Comparison of ENCODE assay signal across 33 cellular contexts in the genomic region with DNA sequence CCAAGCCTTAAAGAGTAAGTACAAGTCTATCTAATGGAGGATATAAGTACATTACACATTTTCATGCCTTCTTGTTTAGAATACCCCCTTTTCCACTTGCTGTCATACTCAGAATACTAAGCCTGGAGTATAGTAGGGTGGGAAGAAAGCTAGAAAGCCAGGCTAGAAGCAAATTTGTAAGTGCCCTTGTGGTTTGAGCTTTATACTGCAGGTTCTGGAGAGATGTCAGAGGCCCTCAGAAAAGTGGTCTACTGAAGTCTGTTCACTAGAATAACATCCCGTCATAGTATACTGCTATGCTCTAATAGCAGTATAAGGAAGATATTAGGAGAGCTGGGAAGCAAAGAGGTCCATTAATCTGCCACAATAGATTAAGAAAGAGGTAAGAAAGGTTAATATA.
"Had no signal": no experiment of that assay in that cellular context is flagged by ENCODE, and none has a peak within 500 bp of the region (broad histone marks: within the 10 kb centered on the region; RNA-seq: fewer than 3 reads in every experiment).

No MANE protein-coding gene starts in this region.

- H3K36me3 ChIP-seq: ascending aorta, breast epithelium, cardiac muscle cell, esophagus squamous epithelium had no signal

- H3K4me3 Mint-ChIP-seq: activated CD4-positive, alpha-beta memory T cell treated with anti-CD3 and anti-CD28 coated beads for 36 hours; activated CD4-positive, alpha-beta T cell treated with anti-CD3 and anti-CD28 coated beads for 36 hours; activated CD4-positive, alpha-beta T cell treated with anti-CD3 and anti-CD28 coated beads, Interleukin-2, amount 10 ng/mL, durations not matched to agents 24 days and 14 days; activated CD8-positive, alpha-beta memory T cell treated with anti-CD3 and anti-CD28 coated beads, Interleukin-2, amount 10 ng/mL, durations not matched to agents 7 days and 5 days; activated CD8-positive, alpha-beta T cell treated with anti-CD3 and anti-CD28 coated beads, Interleukin-2, amount 10 ng/mL, durations not matched to agents 7 days and 5 days; activated naive CD4-positive, alpha-beta T cell treated with anti-CD3 and anti-CD28 coated beads, Interleukin-2, amount 10 ng/mL, durations not matched to agents 7 days and 5 days; activated naive CD8-positive, alpha-beta T cell treated with anti-CD3 and anti-CD28 coated beads, Interleukin-2, amount 10 ng/mL, durations not matched to agents 7 days and 5 days; activated T-helper 1 cell treated with anti-CD3 and anti-CD28 coated beads, Interleukin-12 subunit alpha, Interleukin-12 subunit beta, Interleukin-2, Interleukin-4 antibody, amounts not matched to agents 30 ng/mL and 10 ng/mL and 1 ng/mL, durations not matched to agents 14 hours and 24 hours and 36 hours; brain; dendritic cell treated with granulocyte-macrophage colony-stimulating factor and Interleukin-4, amounts not matched to agents 40 ng/mL and 50 ng/mL, for 4 days; T-cell; T-helper 2 cell treated with Interferon-gamma antibody and Interleukin-4, amounts not matched to agents 5 μg/mL and 100 μg/mL, for 36 hours had no signal

- H3K27me3 ChIP-seq: ascending aorta, breast epithelium, cardiac muscle cell, esophagus squamous epithelium had no signal

- H3K9me3 ChIP-seq: ascending aorta, breast epithelium, esophagus squamous epithelium had no signal

- H3K36me3 Mint-ChIP-seq: activated CD4-positive, alpha-beta memory T cell treated with anti-CD3 and anti-CD28 coated beads for 36 hours; activated CD8-positive, alpha-beta memory T cell treated with anti-CD3 and anti-CD28 coated beads, Interleukin-2, amount 10 ng/mL, durations not matched to agents 7 days and 5 days; activated naive CD4-positive, alpha-beta T cell treated with anti-CD3 and anti-CD28 coated beads, Interleukin-2, amount 10 ng/mL, durations not matched to agents 7 days and 5 days; activated naive CD4-positive, alpha-beta T cell treated with anti-CD3 and anti-CD28 coated beads, Interleukin-2, amount 50 U/mL, for 72 hours; activated naive CD8-positive, alpha-beta T cell treated with anti-CD3 and anti-CD28 coated beads, Interleukin-2, amount 10 ng/mL, durations not matched to agents 7 days and 5 days; brain; T-cell had no signal

- H3K27ac Mint-ChIP-seq: activated CD4-positive, alpha-beta memory T cell treated with anti-CD3 and anti-CD28 coated beads for 36 hours; activated CD4-positive, alpha-beta T cell treated with anti-CD3 and anti-CD28 coated beads for 36 hours; activated CD4-positive, alpha-beta T cell treated with anti-CD3 and anti-CD28 coated beads, Interleukin-2, amount 10 ng/mL, durations not matched to agents 24 days and 14 days; activated CD8-positive, alpha-beta memory T cell treated with anti-CD3 and anti-CD28 coated beads, Interleukin-2, amount 10 ng/mL, durations not matched to agents 7 days and 5 days; activated CD8-positive, alpha-beta T cell treated with anti-CD3 and anti-CD28 coated beads, Interleukin-2, amount 10 ng/mL, durations not matched to agents 7 days and 5 days; activated naive CD4-positive, alpha-beta T cell treated with anti-CD3 and anti-CD28 coated beads, Interleukin-2, amount 10 ng/mL, durations not matched to agents 7 days and 5 days; activated naive CD4-positive, alpha-beta T cell treated with anti-CD3 and anti-CD28 coated beads, Interleukin-2, amount 50 U/mL, for 72 hours; activated naive CD8-positive, alpha-beta T cell treated with anti-CD3 and anti-CD28 coated beads, Interleukin-2, amount 10 ng/mL, durations not matched to agents 7 days and 5 days; activated T-helper 1 cell treated with anti-CD3 and anti-CD28 coated beads, Interleukin-12 subunit alpha, Interleukin-12 subunit beta, Interleukin-2, Interleukin-4 antibody, amounts not matched to agents 30 ng/mL and 10 ng/mL and 1 ng/mL, durations not matched to agents 14 hours and 24 hours and 36 hours; activated T-helper 2 cell treated with anti-CD3 and anti-CD28 coated beads, Interferon-gamma antibody, Interleukin-2, Interleukin-4, amounts not matched to agents 10 μg/mL and 5 μg/mL and 100 μg/mL, durations not matched to agents 14 hours and 24 hours and 36 hours; brain; dendritic cell treated with granulocyte-macrophage colony-stimulating factor and Interleukin-4, amounts not matched to agents 40 ng/mL and 50 ng/mL, for 4 days; T-cell; T-helper 17 cell; T-helper 2 cell treated with Interferon-gamma antibody and Interleukin-4, amounts not matched to agents 5 μg/mL and 100 μg/mL, for 36 hours had no signal

- ATAC-seq: activated CD4-positive, alpha-beta T cell treated with anti-CD3 and anti-CD28 coated beads for 36 hours; activated CD8-positive, alpha-beta memory T cell treated with anti-CD3 and anti-CD28 coated beads, Interleukin-2, amount 10 ng/mL, durations not matched to agents 7 days and 5 days; activated CD8-positive, alpha-beta T cell treated with anti-CD3 and anti-CD28 coated beads, Interleukin-2, amount 10 ng/mL, durations not matched to agents 7 days and 5 days; activated naive CD4-positive, alpha-beta T cell treated with anti-CD3 and anti-CD28 coated beads, Interleukin-2, amount 50 U/mL, for 72 hours; T-cell; T-helper 17 cell had no signal

- H3K27ac ChIP-seq: ascending aorta, breast epithelium, cardiac muscle cell, coronary artery, dorsolateral prefrontal cortex, epithelial cell of prostate, esophagus squamous epithelium had no signal

- H3K27me3 Mint-ChIP-seq: activated CD4-positive, alpha-beta T cell treated with anti-CD3 and anti-CD28 coated beads, Interleukin-2, amount 10 ng/mL, durations not matched to agents 24 days and 14 days; activated CD8-positive, alpha-beta memory T cell treated with anti-CD3 and anti-CD28 coated beads, Interleukin-2, amount 10 ng/mL, durations not matched to agents 7 days and 5 days; activated naive CD4-positive, alpha-beta T cell treated with anti-CD3 and anti-CD28 coated beads, Interleukin-2, amount 10 ng/mL, durations not matched to agents 7 days and 5 days; activated naive CD8-positive, alpha-beta T cell treated with anti-CD3 and anti-CD28 coated beads, Interleukin-2, amount 10 ng/mL, durations not matched to agents 7 days and 5 days; dendritic cell treated with granulocyte-macrophage colony-stimulating factor and Interleukin-4, amounts not matched to agents 40 ng/mL and 50 ng/mL, for 4 days had no signal

- H3K4me3 ChIP-seq: ascending aorta, breast epithelium, cardiac muscle cell, coronary artery, dorsolateral prefrontal cortex, esophagus squamous epithelium had no signal

- H3K4me1 Mint-ChIP-seq: activated CD4-positive, alpha-beta T cell treated with anti-CD3 and anti-CD28 coated beads for 36 hours; activated CD4-positive, alpha-beta T cell treated with anti-CD3 and anti-CD28 coated beads, Interleukin-2, amount 10 ng/mL, durations not matched to agents 24 days and 14 days; activated CD8-positive, alpha-beta memory T cell treated with anti-CD3 and anti-CD28 coated beads, Interleukin-2, amount 10 ng/mL, durations not matched to agents 7 days and 5 days; activated naive CD4-positive, alpha-beta T cell treated with anti-CD3 and anti-CD28 coated beads, Interleukin-2, amount 10 ng/mL, durations not matched to agents 7 days and 5 days; activated naive CD8-positive, alpha-beta T cell treated with anti-CD3 and anti-CD28 coated beads, Interleukin-2, amount 10 ng/mL, durations not matched to agents 7 days and 5 days; T-cell; T-helper 17 cell had no signal

- H3K4me1 ChIP-seq: ascending aorta, breast epithelium, esophagus squamous epithelium had no signal

- DNase-seq: activated CD4-positive, alpha-beta memory T cell treated with anti-CD3 and anti-CD28 coated beads for 36 hours; activated CD4-positive, alpha-beta T cell treated with anti-CD3 and anti-CD28 coated beads for 36 hours; activated CD4-positive, alpha-beta T cell treated with anti-CD3 and anti-CD28 coated beads, Interleukin-2, amount 10 ng/mL, durations not matched to agents 24 days and 14 days; activated CD4-positive, CD25-positive, alpha-beta regulatory T cell; activated CD4-positive, CD25-positive, alpha-beta regulatory T cell treated with anti-CD3 and anti-CD28 coated beads, Interleukin-2, amount 50 U/mL, for 72 hours; activated CD8-positive, alpha-beta memory T cell treated with anti-CD3 and anti-CD28 coated beads, Interleukin-2, amount 10 ng/mL, durations not matched to agents 7 days and 5 days; activated CD8-positive, alpha-beta memory T cell treated with anti-CD3 and anti-CD28 coated beads, Interleukin-2, amount 50 U/mL, for 4 hours; activated CD8-positive, alpha-beta T cell treated with anti-CD3 and anti-CD28 coated beads, Interleukin-2, amount 10 ng/mL, durations not matched to agents 7 days and 5 days; activated gamma-delta T cell; activated naive CD4-positive, alpha-beta T cell; activated naive CD4-positive, alpha-beta T cell treated with anti-CD3 and anti-CD28 coated beads, Interleukin-2, amount 10 ng/mL, durations not matched to agents 7 days and 5 days; activated naive CD8-positive, alpha-beta T cell treated with anti-CD3 and anti-CD28 coated beads, Interleukin-2, amount 10 ng/mL, durations not matched to agents 7 days and 5 days; activated T-cell treated with anti-CD3 and anti-CD28 coated beads, Interleukin-2, amount 50 U/mL, for 1 hour; activated T-cell treated with anti-CD3 and anti-CD28 coated beads, Interleukin-2, amount 50 U/mL, for 48 hours; central memory CD4-positive, alpha-beta T cell; dorsolateral prefrontal cortex; effector memory CD4-positive, alpha-beta T cell; esophagus squamous epithelium; foreskin fibroblast; head of caudate nucleus; T-cell; T-helper 17 cell had no signal

- H3K9me3 Mint-ChIP-seq: activated CD4-positive, alpha-beta memory T cell treated with anti-CD3 and anti-CD28 coated beads for 36 hours; activated CD4-positive, alpha-beta T cell treated with anti-CD3 and anti-CD28 coated beads, Interleukin-2, amount 10 ng/mL, durations not matched to agents 24 days and 14 days; activated naive CD4-positive, alpha-beta T cell treated with anti-CD3 and anti-CD28 coated beads, Interleukin-2, amount 10 ng/mL, durations not matched to agents 7 days and 5 days; activated naive CD4-positive, alpha-beta T cell treated with anti-CD3 and anti-CD28 coated beads, Interleukin-2, amount 50 U/mL, for 72 hours; activated naive CD8-positive, alpha-beta T cell treated with anti-CD3 and anti-CD28 coated beads, Interleukin-2, amount 10 ng/mL, durations not matched to agents 7 days and 5 days; activated T-helper 1 cell treated with anti-CD3 and anti-CD28 coated beads, Interleukin-12 subunit alpha, Interleukin-12 subunit beta, Interleukin-2, Interleukin-4 antibody, amounts not matched to agents 30 ng/mL and 10 ng/mL and 1 ng/mL, durations not matched to agents 14 hours and 24 hours and 36 hours; activated T-helper 2 cell treated with anti-CD3 and anti-CD28 coated beads, Interferon-gamma antibody, Interleukin-2, Interleukin-4, amounts not matched to agents 10 μg/mL and 5 μg/mL and 100 μg/mL, durations not matched to agents 14 hours and 24 hours and 36 hours; brain; dendritic cell treated with granulocyte-macrophage colony-stimulating factor and Interleukin-4, amounts not matched to agents 40 ng/mL and 50 ng/mL, for 4 days; T-cell; T-helper 2 cell treated with Interferon-gamma antibody and Interleukin-4, amounts not matched to agents 5 μg/mL and 100 μg/mL, for 36 hours had no signal
